In the genomic region with DNA sequence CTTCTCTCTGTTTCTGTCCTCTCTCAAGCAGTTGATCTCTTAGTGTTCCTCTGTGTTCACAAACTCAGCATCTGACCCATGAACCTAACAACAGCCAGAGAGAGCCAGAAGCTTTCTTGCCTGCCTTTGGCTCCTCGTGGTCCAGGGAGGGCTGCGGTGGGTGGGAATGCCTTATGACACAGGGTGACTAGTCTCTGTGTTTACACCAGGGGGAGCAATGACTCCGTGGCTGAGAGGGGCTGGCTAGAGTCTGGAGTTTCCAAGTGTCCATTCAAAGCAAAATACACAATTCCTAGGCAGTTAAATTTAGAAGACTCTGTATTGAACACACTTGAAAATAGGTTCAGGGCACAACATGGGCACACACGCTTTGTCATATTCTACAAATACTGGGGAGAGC, we compare ENCODE assay signal across 8 cellular contexts.
DNase-seq lines count a peak whose midpoint lies in the region; ATAC-seq lines count a peak whose summit lies in the region.

No MANE protein-coding gene starts in this region.

- peaks cover 4% of the 10 kb centered on the region for H3K9me3 Mint-ChIP-seq in activated naive CD8-positive, alpha-beta T cell treated with anti-CD3 and anti-CD28 coated beads for 36 hours

- no peak overlapping the region for H3K27ac Mint-ChIP-seq in T-helper 17 cell
- H3K27ac Mint-ChIP-seq in activated naive CD8-positive, alpha-beta T cell treated with anti-CD3 and anti-CD28 coated beads for 36 hours = no peak overlapping the region

- H3K36me3 Mint-ChIP-seq in T-helper 17 cell (ENCODE audit: low read depth) = no peaks in the 10 kb centered on the region
- H3K36me3 Mint-ChIP-seq in activated naive CD8-positive, alpha-beta T cell treated with anti-CD3 and anti-CD28 coated beads for 36 hours = no peaks in the 10 kb centered on the region

- H3K4me1 Mint-ChIP-seq in T-helper 17 cell = no peaks in the 10 kb centered on the region
- no peaks in the 10 kb centered on the region for H3K4me1 Mint-ChIP-seq in activated naive CD8-positive, alpha-beta T cell treated with anti-CD3 and anti-CD28 coated beads for 36 hours

- H3K4me3 Mint-ChIP-seq in T-helper 17 cell = peak overlapping the region; percentile 46
- no peak overlapping the region for H3K4me3 Mint-ChIP-seq in activated naive CD8-positive, alpha-beta T cell treated with anti-CD3 and anti-CD28 coated beads for 36 hours

- peak; percentile 50 for ATAC-seq in HG03045 (IDR thresholded peaks at IDR 0.05; ENCODE audit: unreplicated experiment)
- ATAC-seq in T-helper 17 cell = no peak
- peak; percentile 97 for ATAC-seq in Right ventricle myocardium superior (ENCODE audit: poor library complexity)
- no peak for ATAC-seq in HG02938 (IDR thresholded peaks at IDR 0.05; ENCODE audit: unreplicated experiment)

- peak; percentile 2 for DNase-seq in activated CD4-positive, alpha-beta T cell treated with anti-CD3 and anti-CD28 coated beads for 48 hours
- DNase-seq in activated CD4-positive, alpha-beta T cell treated with anti-CD3 and anti-CD28 coated beads for 4 hours = no peak
- DNase-seq in T-helper 17 cell (no peak), Right ventricle myocardium superior (peak; percentile 42), retina (peak; percentile 57)
- DNase-seq in activated naive CD8-positive, alpha-beta T cell treated with anti-CD3 and anti-CD28 coated beads for 36 hours = no peak

- peaks cover 11% of the 10 kb centered on the region for H3K27me3 Mint-ChIP-seq in T-helper 17 cell
- H3K27me3 Mint-ChIP-seq in activated naive CD8-positive, alpha-beta T cell treated with anti-CD3 and anti-CD28 coated beads for 36 hours = peaks cover 4% of the 10 kb centered on the region

- H3K9me3 ChIP-seq in T-helper 17 cell (ENCODE audit: control insufficient read depth, low read length, poor library complexity, severe bottlenecking) = no peaks in the 10 kb centered on the region

- intact Hi-C loops in Right ventricle myocardium superior (cut with DNase I) = loop anchor here (10.0 kb wide), 1 partner anchor 291 kb away; no protein-coding TSS in a partner anchor

Comparison
In these comparisons a context has a peak if more than half of its experiments do, and no peak if none do; other contexts are left out.
1. DNase-seq: peak in activated CD4-positive, alpha-beta T cell treated with anti-CD3 and anti-CD28 coated beads for 48 hours (single experiment), Right ventricle myocardium superior (single experiment) and retina (single experiment); none in activated CD4-positive, alpha-beta T cell treated with anti-CD3 and anti-CD28 coated beads for 4 hours (0 of 2), T-helper 17 cell (0 of 3) and activated naive CD8-positive, alpha-beta T cell treated with anti-CD3 and anti-CD28 coated beads for 36 hours (single experiment).
2. ATAC-seq: peak in HG03045 (single experiment) and Right ventricle myocardium superior (single experiment); none in T-helper 17 cell (single experiment) and HG02938 (single experiment).